Comparison of ENCODE assay signal across 8 cellular contexts in the genomic region with DNA sequence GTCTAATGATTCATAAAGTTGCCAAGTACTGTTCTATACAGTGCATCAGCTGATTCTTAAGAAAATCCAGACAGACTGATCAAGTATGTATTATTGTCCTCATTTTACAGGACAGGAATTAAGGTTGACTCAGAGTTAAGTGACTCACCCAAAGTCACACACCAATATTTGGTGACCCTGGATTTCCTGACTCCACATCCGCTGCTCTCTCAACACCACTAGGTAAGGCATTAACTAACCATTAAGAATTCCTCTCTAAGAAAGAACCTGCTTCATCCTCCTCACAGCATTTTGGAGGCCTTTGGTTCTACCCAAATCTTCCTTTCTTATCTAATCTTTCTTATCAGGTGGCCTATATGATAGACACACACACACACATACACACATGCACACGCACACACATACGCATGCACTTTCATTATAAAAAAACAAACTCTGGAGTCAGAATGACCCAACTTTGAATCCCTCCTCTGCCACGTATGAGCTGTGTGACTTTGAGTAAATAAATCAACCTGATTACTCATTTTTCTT.
A peak's percentile ranks its signal among the peaks of the same experiment; 100 is the strongest.
DNase-seq lines count a peak whose midpoint lies in the region; TF ChIP-seq lines count a peak whose summit lies in the region.

No MANE protein-coding gene starts in this region.

- H3K4me3 ChIP-seq in AG10803 (ENCODE audit: low read length) (no peak overlapping the region), fibroblast of villous mesenchyme (ENCODE audit: low read depth, low read length) (no peak overlapping the region), hepatocyte (no peak overlapping the region)

- peak overlapping the region; percentile 22 for H3K27ac Mint-ChIP-seq in T-helper 2 cell treated with Interferon-gamma antibody and Interleukin-4, amounts not matched to agents 5 μg/mL and 100 μg/mL, for 36 hours

- 78% methylated on average over 4 of the region's 4 CpGs for WGBS in hepatocyte (ENCODE audit: low lambda C conversion rate, missing lambda C conversion rate)

- peaks cover 6% of the 10 kb centered on the region for H3K4me1 ChIP-seq in hepatocyte (ENCODE audit: insufficient read depth)

- no peak overlapping the region for H3K27ac ChIP-seq in hepatocyte

- DNase-seq in AG10803 (ENCODE audit: low read depth) (peak; percentile 44), HCEC 1CT (peak; percentile 87), fibroblast of villous mesenchyme (ENCODE audit: low read depth) (peak; percentile 44), cerebellar nuclear complex (lab: John Stamatoyannopoulos, UW) (no peak), hepatocyte (ENCODE audit: low spot score) (no peak), OCI-M2 (lab: John Stamatoyannopoulos, UW; ENCODE audit: unreplicated experiment) (no peak), NCI-H82 treated with DMSO at 0.1 percent for 48 hours (lab: John Stamatoyannopoulos, UW; ENCODE audit: unreplicated experiment) (no peak)
- DNase-seq in T-helper 2 cell treated with Interferon-gamma antibody and Interleukin-4, amounts not matched to agents 5 μg/mL and 100 μg/mL, for 36 hours (ENCODE audit: low spot score): peak; percentile 33

- no peaks in the 10 kb centered on the region for H3K27me3 ChIP-seq in hepatocyte

- peaks cover 11% of the 10 kb centered on the region for H3K9me3 Mint-ChIP-seq in T-helper 2 cell treated with Interferon-gamma antibody and Interleukin-4, amounts not matched to agents 5 μg/mL and 100 μg/mL, for 36 hours

- no peaks in the 10 kb centered on the region for H3K27me3 Mint-ChIP-seq in T-helper 2 cell treated with Interferon-gamma antibody and Interleukin-4, amounts not matched to agents 5 μg/mL and 100 μg/mL, for 36 hours (ENCODE audit: low read depth)

- H3K36me3 Mint-ChIP-seq in T-helper 2 cell treated with Interferon-gamma antibody and Interleukin-4, amounts not matched to agents 5 μg/mL and 100 μg/mL, for 36 hours (ENCODE audit: low read depth): peaks cover 22% of the 10 kb centered on the region

- H3K4me1 Mint-ChIP-seq in T-helper 2 cell treated with Interferon-gamma antibody and Interleukin-4, amounts not matched to agents 5 μg/mL and 100 μg/mL, for 36 hours (ENCODE audit: low read depth): peaks cover 44% of the 10 kb centered on the region

- no peak overlapping the region for H3K4me2 ChIP-seq in hepatocyte

- H3K79me2 ChIP-seq in hepatocyte: no peaks in the 10 kb centered on the region

- H3K4me3 Mint-ChIP-seq in T-helper 2 cell treated with Interferon-gamma antibody and Interleukin-4, amounts not matched to agents 5 μg/mL and 100 μg/mL, for 36 hours: no peak overlapping the region

- no peak overlapping the region for H2AFZ ChIP-seq in hepatocyte

- H4K20me1 ChIP-seq in hepatocyte (ENCODE audit: insufficient read depth, poor library complexity, severe bottlenecking): no peaks in the 10 kb centered on the region

- no peaks in the 10 kb centered on the region for H3K36me3 ChIP-seq in hepatocyte (replicated peaks; ENCODE audit: insufficient read depth, low read depth)

- H3K9me2 ChIP-seq in hepatocyte (replicated peaks; ENCODE audit: insufficient read depth): no peaks in the 10 kb centered on the region

- no peaks in the 10 kb centered on the region for H3K9me3 ChIP-seq in hepatocyte (ENCODE audit: low read depth)

- TF ChIP-seq CTCF in AG10803 (conservative IDR thresholded peaks at IDR 0.05; ENCODE audit: low read length) (no peak), fibroblast of villous mesenchyme (IDR thresholded peaks at IDR 0.05; ENCODE audit: insufficient read depth, low read depth, low read length) (no peak), hepatocyte (IDR thresholded peaks at IDR 0.05; ENCODE audit: poor library complexity) (no peak)

Comparison
In these comparisons a context has a peak if more than half of its experiments do, and no peak if none do; other contexts are left out.
1. DNase-seq: peak in AG10803 (single experiment), HCEC 1CT (single experiment), T-helper 2 cell treated with Interferon-gamma antibody and Interleukin-4, amounts not matched to agents 5 μg/mL and 100 μg/mL, for 36 hours (single experiment) and fibroblast of villous mesenchyme (single experiment); none in cerebellar nuclear complex (0 of 2), hepatocyte (single experiment), OCI-M2 (single experiment) and NCI-H82 treated with DMSO at 0.1 percent for 48 hours (single experiment).